1 cellular context compared by ENCODE assay signal in genomic region chr7:142868188-142868811, GRCh38.
TF ChIP-seq lines count a peak whose summit lies in the region.

No MANE protein-coding gene starts in this region.

TF ChIP-seq in HepG2, 621 proteins besides CTCF, POLR2A, EP300 and RAD21:
- no peak for TF ChIP-seq SALL1 (CRISPR knock-in tag; IDR thresholded peaks at IDR 0.05)
- TF ChIP-seq BCL3 (CRISPR knock-in tag; IDR thresholded peaks at IDR 0.05): no peak
TF ChIP-seq in HepG2: peak in this region for 0.
